Comparison of ENCODE assay signal across 26 cellular contexts in genomic region chr2:22703286-22703925, GRCh38.
DNase-seq lines count a peak whose midpoint lies in the region; ATAC-seq and TF ChIP-seq lines count a peak whose summit lies in the region.
"Had no signal": no experiment of that assay in that cellular context is flagged by ENCODE, and none has a peak within 500 bp of the region (broad histone marks: within the 10 kb centered on the region; RNA-seq: fewer than 3 reads in every experiment).

No MANE protein-coding gene starts in this region.

- peak overlapping the region; percentile 98 for H2AK5ac ChIP-seq in neuronal stem cell (ENCODE audit: low read depth, low read length)

- no peaks in the 10 kb centered on the region for H3K36me3 ChIP-seq in hepatocyte (replicated peaks; ENCODE audit: insufficient read depth, low read depth)
- no peaks in the 10 kb centered on the region for H3K36me3 ChIP-seq in neuronal stem cell (replicated peaks in 1 of 2; ENCODE audit: control insufficient read depth in 2 of 2, insufficient read depth in 2 of 2, low read length in 2 of 2)
- H3K36me3 ChIP-seq in upper lobe of right lung, result no peaks in the 10 kb centered on the region
- H3K36me3 ChIP-seq: BLaER1 treated with 17β-estradiol and CSF1 and Interleukin-3, amounts not matched to agents 10 nM and 100 nM; SJSA1 had no signal

- H3K18ac ChIP-seq in neuronal stem cell (ENCODE audit: low read length), result peak overlapping the region; percentile 72

- peak overlapping the region; percentile 51 for H3K23ac ChIP-seq in neuronal stem cell (ENCODE audit: low read depth, low read length, poor library complexity)

- 47% methylated on average over 1 of the region's 1 CpG for WGBS in hepatocyte (ENCODE audit: low lambda C conversion rate, missing lambda C conversion rate)
- no CpG with 5 or more reads among the region's 1 CpG for WGBS in neuronal stem cell (ENCODE audit: extremely low coverage in 2 of 2, insufficient read length in 2 of 2, insufficient replicate concordance in 1 of 2), 2 donors

- H3K79me1 ChIP-seq in neuronal stem cell (ENCODE audit: low read depth, low read length), result no peaks in the 10 kb centered on the region

- peak overlapping the region; percentile 87 for H2BK12ac ChIP-seq in neuronal stem cell (ENCODE audit: low read length)

- intact Hi-C loops in upper lobe of right lung (cut with DNase I), result no loop called here

- H3K9me3 Mint-ChIP-seq in glutamatergic neuron (ENCODE audit: unreplicated experiment), result no peaks in the 10 kb centered on the region

- no peaks in the 10 kb centered on the region for H3K79me2 ChIP-seq in hepatocyte

- H3K4me1 ChIP-seq in hepatocyte (ENCODE audit: insufficient read depth), result no peaks in the 10 kb centered on the region
- peaks cover 0 to 15% of the 10 kb centered on the region in 2 donors for H3K4me1 ChIP-seq in neuronal stem cell (ENCODE audit: control insufficient read depth in 2 of 2, insufficient read depth in 1 of 2, low read depth in 1 of 2, low read length in 2 of 2)
- no peaks in the 10 kb centered on the region for H3K4me1 ChIP-seq in upper lobe of right lung
- H3K4me1 ChIP-seq: A549; BLaER1 treated with 17β-estradiol and CSF1 and Interleukin-3, amounts not matched to agents 10 nM and 100 nM; SJSA1 had no signal

- H2AFZ ChIP-seq in hepatocyte (no peak overlapping the region), neuronal stem cell (ENCODE audit: low read length) (no peak overlapping the region)

- no peak overlapping the region for H3K27ac ChIP-seq in hepatocyte
- no peak overlapping the region for H3K27ac ChIP-seq in neuronal stem cell (replicated peaks; ENCODE audit: low read length)
- no peak overlapping the region for H3K27ac ChIP-seq in upper lobe of right lung
- H3K27ac ChIP-seq: A549; BLaER1 treated with 17β-estradiol and CSF1 and Interleukin-3, amounts not matched to agents 10 nM and 100 nM; HL-60; KMS-11; SJSA1 had no signal

- H4K8ac ChIP-seq in neuronal stem cell (ENCODE audit: low read depth, low read length), result no peak overlapping the region

- no peaks in the 10 kb centered on the region for H3K9me2 ChIP-seq in hepatocyte (replicated peaks; ENCODE audit: insufficient read depth)

- H4K91ac ChIP-seq in neuronal stem cell (ENCODE audit: low read depth, low read length, poor library complexity), result no peak overlapping the region

- H3K14ac ChIP-seq in neuronal stem cell (ENCODE audit: low read length), result no peak overlapping the region

- no peaks in the 10 kb centered on the region for H3K9me3 ChIP-seq in hepatocyte (ENCODE audit: low read depth)
- no peaks in the 10 kb centered on the region for H3K9me3 ChIP-seq in neuronal stem cell (replicated peaks in 1 of 2; ENCODE audit: control insufficient read depth in 2 of 2, insufficient read depth in 1 of 2, low read depth in 1 of 2, low read length in 2 of 2)
- no peaks in the 10 kb centered on the region for H3K9me3 ChIP-seq in upper lobe of right lung
- H3K9me3 ChIP-seq: A549; BLaER1 treated with 17β-estradiol and CSF1 and Interleukin-3, amounts not matched to agents 10 nM and 100 nM; SJSA1 had no signal

- DNase-seq in NCI-H526 treated with DMSO at 0.1 percent for 48 hours (lab: John Stamatoyannopoulos, UW) (peak; percentile 58), hepatocyte (ENCODE audit: low spot score) (peak; percentile 8), neuronal stem cell (ENCODE audit: low spot score) (no peak), upper lobe of right lung (no peak), NCI-H2196 treated with DMSO at 0.1 percent for 48 hours (lab: John Stamatoyannopoulos, UW; ENCODE audit: unreplicated experiment) (no peak), GOT3 (lab: John Stamatoyannopoulos, UW) (no peak), glutamatergic neuron (no peak)
- DNase-seq: AML-193; CD4-positive, alpha-beta T cell; NCI-H1092; NCI-H1417 treated with DMSO at 0.1 percent for 48 hours; NCI-H1694 treated with DMSO at 0.1 percent for 48 hours; NCI-H2081 treated with DMSO at 0.1 percent for 48 hours; NCI-H2171; NCI-H345; NCI-H510A treated with DMSO at 0.1 percent for 48 hours; NCI-H82; NK-92 treated with Interleukin-12 subunit alpha and Interleukin-12 subunit beta, amount 100 ng/mL, for 24 hours; PC-3 had no signal

- no peaks in the 10 kb centered on the region for H3K36me3 Mint-ChIP-seq in glutamatergic neuron (ENCODE audit: unreplicated experiment)
- H3K36me3 Mint-ChIP-seq: IgD-negative memory B cell had no signal

- H3K4me3 ChIP-seq in hepatocyte (no peak overlapping the region), neuronal stem cell (ENCODE audit: low read length in 2 of 2) (no peak overlapping the region), upper lobe of right lung (no peak overlapping the region)
- H3K4me3 ChIP-seq: A549; BLaER1 treated with 17β-estradiol and CSF1 and Interleukin-3, amounts not matched to agents 10 nM and 100 nM; SJSA1 had no signal

- no peaks in the 10 kb centered on the region for H4K20me1 ChIP-seq in hepatocyte (ENCODE audit: insufficient read depth, poor library complexity, severe bottlenecking)
- H4K20me1 ChIP-seq: BLaER1 treated with 17β-estradiol and CSF1 and Interleukin-3, amounts not matched to agents 10 nM and 100 nM had no signal

- peaks cover 5% of the 10 kb centered on the region for H3K27me3 Mint-ChIP-seq in glutamatergic neuron (ENCODE audit: unreplicated experiment)
- H3K27me3 Mint-ChIP-seq: CD4-positive, alpha-beta T cell; IgD-negative memory B cell had no signal

- TF ChIP-seq CTCF in hepatocyte (IDR thresholded peaks at IDR 0.05; ENCODE audit: poor library complexity) (no peak), upper lobe of right lung (IDR thresholded peaks at IDR 0.05) (no peak), glutamatergic neuron (IDR thresholded peaks at IDR 0.05; ENCODE audit: partially characterized antibody, unreplicated experiment) (no peak)

- peaks cover 2% of the 10 kb centered on the region for H3K4me1 Mint-ChIP-seq in glutamatergic neuron (ENCODE audit: low read depth, unreplicated experiment)
- H3K4me1 Mint-ChIP-seq: IgD-negative memory B cell had no signal

- no peak overlapping the region for H2BK120ac ChIP-seq in neuronal stem cell (ENCODE audit: low read depth, low read length)

- H3K27ac Mint-ChIP-seq in glutamatergic neuron (ENCODE audit: unreplicated experiment), result no peak overlapping the region
- H3K27ac Mint-ChIP-seq: CD4-positive, alpha-beta T cell; IgD-negative memory B cell had no signal

- peak overlapping the region; percentile 90 for H2BK15ac ChIP-seq in neuronal stem cell (ENCODE audit: low read length)

- H3K27me3 ChIP-seq in hepatocyte, result no peaks in the 10 kb centered on the region
- no peaks in the 10 kb centered on the region for H3K27me3 ChIP-seq in neuronal stem cell (ENCODE audit: control insufficient read depth in 3 of 3, insufficient read depth in 3 of 3, low read depth in 1 of 3, low read length in 3 of 3)
- no peaks in the 10 kb centered on the region for H3K27me3 ChIP-seq in upper lobe of right lung
- H3K27me3 ChIP-seq: BLaER1 treated with 17β-estradiol and CSF1 and Interleukin-3, amounts not matched to agents 10 nM and 100 nM; SJSA1 had no signal

- no peak overlapping the region for H3K9ac ChIP-seq in neuronal stem cell (ENCODE audit: low read depth, low read length, poor library complexity)
- H3K9ac ChIP-seq: BLaER1 treated with 17β-estradiol and CSF1 and Interleukin-3, amounts not matched to agents 10 nM and 100 nM; KMS-11 had no signal

- H3K4ac ChIP-seq in neuronal stem cell (ENCODE audit: low read length), result no peak overlapping the region

- peak overlapping the region; percentile 84 for H2BK5ac ChIP-seq in neuronal stem cell (ENCODE audit: low read length)

- H3K4me3 Mint-ChIP-seq in glutamatergic neuron (ENCODE audit: unreplicated experiment), result no peak overlapping the region
- H3K4me3 Mint-ChIP-seq: CD4-positive, alpha-beta T cell; IgD-negative memory B cell had no signal

- ATAC-seq in upper lobe of right lung, result peak; percentile 29
- ATAC-seq: A549, HCT116, PC-3 had no signal

- H3K4me2 ChIP-seq in hepatocyte (no peak overlapping the region), neuronal stem cell (ENCODE audit: insufficient read depth, low read length, poor library complexity, severe bottlenecking) (no peak overlapping the region)
- H3K4me2 ChIP-seq: A549; BLaER1 treated with 17β-estradiol and CSF1 and Interleukin-3, amounts not matched to agents 10 nM and 100 nM; KMS-11 had no signal

Comparison
In these comparisons a context has a peak if more than half of its experiments do, and no peak if none do; other contexts are left out.
1. DNase-seq: peak in NCI-H526 treated with DMSO at 0.1 percent for 48 hours (single experiment) and hepatocyte (single experiment); none in neuronal stem cell (single experiment), upper lobe of right lung (single experiment), NCI-H2196 treated with DMSO at 0.1 percent for 48 hours (single experiment), GOT3 (single experiment) and glutamatergic neuron (single experiment).